7 cellular contexts compared by ENCODE assay signal in the genomic region with DNA sequence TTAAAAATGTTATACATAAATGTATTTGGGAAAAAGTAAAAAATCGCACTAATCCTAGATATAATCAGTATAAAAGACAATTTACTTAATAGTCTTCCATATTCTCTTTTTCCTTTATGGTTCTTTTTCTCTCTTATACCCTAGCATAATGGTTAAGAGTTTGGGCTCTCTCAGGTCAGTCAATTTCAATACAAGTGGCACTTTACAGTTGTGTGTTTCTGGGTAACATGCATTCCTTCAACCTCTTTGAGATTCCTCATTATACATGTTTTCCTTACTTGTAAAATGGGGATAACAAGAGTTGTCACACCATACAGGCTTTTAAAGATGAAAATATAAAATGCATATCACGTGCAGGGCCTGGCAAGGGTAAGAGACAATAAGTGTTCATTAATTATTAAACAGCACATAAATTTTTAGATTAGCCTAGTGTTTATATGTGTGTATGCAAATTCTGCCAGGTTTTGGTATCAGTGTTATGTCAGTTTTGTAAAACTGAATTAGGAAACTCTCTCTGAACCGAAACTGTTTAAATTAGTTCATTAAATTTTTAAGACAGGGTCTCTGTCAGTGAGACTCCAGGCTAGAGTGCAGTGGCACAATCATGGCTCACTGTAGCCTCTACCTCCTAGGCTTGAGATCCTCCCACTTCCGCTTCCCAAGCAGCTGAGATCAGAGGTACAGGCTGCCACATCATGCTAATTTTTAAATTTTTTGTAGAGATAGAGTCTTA. TPM values are rescaled to one million over a fixed set of nuclear protein-coding genes. Genes with fewer than 3 reads are reported as not detected.
DNase-seq lines count a peak whose midpoint lies in the region; ATAC-seq and TF ChIP-seq lines count a peak whose summit lies in the region.

No MANE protein-coding gene starts in this region.

- H3K4me1 ChIP-seq in mesendoderm (ENCODE audit: control insufficient read depth, low read depth, low read length) (no peaks in the 10 kb centered on the region), BE2C (no peaks in the 10 kb centered on the region)

- no peak overlapping the region for H2BK15ac ChIP-seq in mesendoderm (replicated peaks; ENCODE audit: low read depth)

- H3K4me3 ChIP-seq in mesendoderm (ENCODE audit: low read length) (no peak overlapping the region), BE2C (ENCODE audit: low read depth, low read length) (no peak overlapping the region)

- H3K9ac ChIP-seq in mesendoderm (ENCODE audit: low read length) = no peak overlapping the region

- H3K4me3 Mint-ChIP-seq in nephron = no peak overlapping the region

- H3K23ac ChIP-seq in mesendoderm (ENCODE audit: low read length) = no peak overlapping the region

- H3K27me3 ChIP-seq in mesendoderm (ENCODE audit: insufficient read depth, low read length, poor library complexity) (no peaks in the 10 kb centered on the region), BE2C (no peaks in the 10 kb centered on the region)

- H3K27ac Mint-ChIP-seq in nephron = peak overlapping the region; percentile 23 to 54 (median 49)

- no peaks in the 10 kb centered on the region for H3K27me3 Mint-ChIP-seq in nephron (ENCODE audit: low read depth)

- no peak overlapping the region for H3K18ac ChIP-seq in mesendoderm (ENCODE audit: low read length)

- peaks cover 33% of the 10 kb centered on the region for H3K4me1 Mint-ChIP-seq in nephron

- DNase-seq in NCI-H526 treated with DMSO at 0.1 percent for 48 hours (lab: John Stamatoyannopoulos, UW) (peak; percentile 18), GM20000 (ENCODE audit: low spot score) (no peak), mesendoderm (no peak), BE2C (no peak)

- H4K5ac ChIP-seq in mesendoderm (ENCODE audit: low read length) = no peak overlapping the region

- no peak overlapping the region for H2BK5ac ChIP-seq in mesendoderm (ENCODE audit: low read length)

- H3K36me3 Mint-ChIP-seq in nephron (ENCODE audit: low read depth) = no peaks in the 10 kb centered on the region

- no peak overlapping the region for H3K56ac ChIP-seq in mesendoderm (ENCODE audit: low read length)

- H3K79me1 ChIP-seq in mesendoderm (ENCODE audit: low read length) = no peaks in the 10 kb centered on the region

- ATAC-seq in GM18907 (IDR thresholded peaks at IDR 0.05; ENCODE audit: unreplicated experiment) = peak; percentile 75
- ATAC-seq in HG02642 (IDR thresholded peaks at IDR 0.05; ENCODE audit: poor library complexity, unreplicated experiment) = peak; percentile 71

- no peak overlapping the region for H2BK120ac ChIP-seq in mesendoderm (ENCODE audit: low read depth, low read length)

- H3K36me3 ChIP-seq in mesendoderm (ENCODE audit: control insufficient read depth, insufficient read depth, low read length) = no peaks in the 10 kb centered on the region
- no peaks in the 10 kb centered on the region for H3K36me3 ChIP-seq in BE2C

- H3K9me3 Mint-ChIP-seq in nephron = no peaks in the 10 kb centered on the region

- H3K4ac ChIP-seq in mesendoderm (ENCODE audit: low read depth, low read length) = no peak overlapping the region

- no peak overlapping the region for H3K4me2 ChIP-seq in mesendoderm (ENCODE audit: low read length)

- H4K8ac ChIP-seq in mesendoderm (ENCODE audit: low read depth, low read length) = no peak overlapping the region

- H3K27ac ChIP-seq in mesendoderm (ENCODE audit: low read depth, low read length) = no peak overlapping the region

- no CpG with 5 or more reads among the region's 4 CpGs for WGBS in mesendoderm (ENCODE audit: extremely low coverage, insufficient coverage, low lambda C conversion rate)

- TF ChIP-seq CTCF in nephron (IDR thresholded peaks at IDR 0.05; ENCODE audit: unreplicated experiment in 3 of 3) = no peak
- no peak for TF ChIP-seq CTCF in GM20000 (IDR thresholded peaks at IDR 0.05; ENCODE audit: extremely low read depth, missing control alignments)
- TF ChIP-seq CTCF in BE2C (IDR thresholded peaks at IDR 0.05; ENCODE audit: low read depth, low read length) = no peak

- no peak overlapping the region for H2AK5ac ChIP-seq in mesendoderm (ENCODE audit: low read length)

- H3K79me2 ChIP-seq in mesendoderm (ENCODE audit: control insufficient read depth, insufficient read depth, low read length) = no peaks in the 10 kb centered on the region

- H3K9me3 ChIP-seq in BE2C = no peaks in the 10 kb centered on the region

RNA-seq across cellular contexts. Expression of a gene that starts 49.8 kb away (rescaled TPM):
- polyA plus RNA-seq in mesendoderm (2013, experiment 1 of 2) = 13.8 TPM
- polyA plus RNA-seq in mesendoderm (2013, experiment 2 of 2) = 14.7 TPM
- polyA plus RNA-seq in BE2C (2012; ENCODE audit: insufficient read depth, insufficient read length, low read depth) = 2.7 TPM
